Comparison of ENCODE assay signal across 35 cellular contexts in the genomic region with DNA sequence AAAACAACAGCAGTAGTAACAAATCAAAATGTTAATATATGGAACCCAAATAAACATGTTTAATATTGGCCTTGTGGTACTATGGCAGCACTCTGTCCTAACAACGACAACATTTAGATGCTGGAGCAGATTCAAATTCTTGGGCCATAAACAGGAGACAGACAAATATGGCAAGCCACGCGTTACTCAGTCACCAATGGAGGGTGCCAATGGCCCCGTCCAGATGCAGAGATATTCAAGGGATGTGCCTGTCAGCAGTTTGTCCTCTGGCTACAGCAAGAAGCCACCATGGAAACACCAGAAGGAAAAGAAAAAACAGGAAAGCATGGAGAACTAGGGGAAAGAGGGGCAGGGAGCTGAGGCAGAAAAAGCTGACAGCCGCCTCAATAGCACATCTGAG.
"Had no signal": no experiment of that assay in that cellular context is flagged by ENCODE, and none has a peak within 500 bp of the region (broad histone marks: within the 10 kb centered on the region; RNA-seq: fewer than 3 reads in every experiment).

No MANE protein-coding gene starts in this region.

- H3K9me3 ChIP-seq: MG63, Peyer's patch, SJCRH30 had no signal

- H3K27ac Mint-ChIP-seq: activated CD8-positive, alpha-beta T cell treated with anti-CD3 and anti-CD28 coated beads for 36 hours; activated naive CD8-positive, alpha-beta T cell treated with anti-CD3 and anti-CD28 coated beads for 36 hours; activated T-cell treated with anti-CD3 and anti-CD28 coated beads, Interleukin-2, amount 50 U/mL, for 72 hours; activated T-helper 17 cell treated with anti-CD3 and anti-CD28 coated beads, Interleukin-2, amount 50 U/mL, for 72 hours had no signal

- H3K36me3 ChIP-seq: brain microvascular endothelial cell, MG63, Peyer's patch, SJCRH30, WERI-Rb-1 had no signal

- H3K27ac ChIP-seq: brain microvascular endothelial cell, Peyer's patch, RWPE1, SJCRH30, SK-N-MC, WERI-Rb-1 had no signal

- ATAC-seq: activated CD8-positive, alpha-beta T cell treated with anti-CD3 and anti-CD28 coated beads for 36 hours; activated T-cell treated with anti-CD3 and anti-CD28 coated beads, Interleukin-2, amount 50 U/mL, for 72 hours; activated T-helper 17 cell treated with anti-CD3 and anti-CD28 coated beads, Interleukin-2, amount 50 U/mL, for 72 hours; PC-3 had no signal

- DNase-seq: activated CD4-positive, alpha-beta T cell treated with anti-CD3 and anti-CD28 coated beads for 1 hour; activated CD4-positive, alpha-beta T cell treated with anti-CD3 and anti-CD28 coated beads for 48 hours; activated CD4-positive, alpha-beta T cell treated with anti-CD3 and anti-CD28 coated beads, Interleukin-2, amount 50 U/mL, for 4 hours; activated CD4-positive, CD25-positive, alpha-beta regulatory T cell; activated CD8-positive, alpha-beta T cell treated with anti-CD3 and anti-CD28 coated beads for 36 hours; activated effector memory CD4-positive, alpha-beta T cell treated with anti-CD3 and anti-CD28 coated beads, Interleukin-2, amount 50 U/mL, for 16 hours; activated naive CD4-positive, alpha-beta T cell; activated naive CD4-positive, alpha-beta T cell treated with anti-CD3 and anti-CD28 coated beads, Interleukin-2, amount 50 U/mL, for 16 hours; activated naive CD8-positive, alpha-beta T cell treated with anti-CD3 and anti-CD28 coated beads for 36 hours; activated T-cell treated with anti-CD3 and anti-CD28 coated beads, Interleukin-2, amount 50 U/mL, for 1 hour; activated T-cell treated with anti-CD3 and anti-CD28 coated beads, Interleukin-2, amount 50 U/mL, for 72 hours; amniotic stem cell; aorta; brain microvascular endothelial cell; Kasumi-1; KG1; MG63; NCI-H1048; NCI-H1105 treated with DMSO at 0.1 percent for 48 hours; NCI-H1436 treated with DMSO at 0.1 percent for 48 hours; NCI-H1694 treated with DMSO at 0.1 percent for 48 hours; NCI-H2029; NCI-H345; NCI-H524 treated with DMSO at 0.1 percent for 48 hours; NCI-H748 treated with DMSO at 0.1 percent for 48 hours; NK-92 treated with Interleukin-12 subunit alpha and Interleukin-12 subunit beta, amount 100 ng/mL, for 24 hours; PC-3; Peyer's patch; SHP77; SJCRH30; T1000; WERI-Rb-1 had no signal

- H3K9me3 Mint-ChIP-seq: activated CD8-positive, alpha-beta T cell treated with anti-CD3 and anti-CD28 coated beads for 36 hours; activated naive CD8-positive, alpha-beta T cell treated with anti-CD3 and anti-CD28 coated beads for 36 hours; activated T-cell treated with anti-CD3 and anti-CD28 coated beads, Interleukin-2, amount 50 U/mL, for 72 hours; activated T-helper 17 cell treated with anti-CD3 and anti-CD28 coated beads, Interleukin-2, amount 50 U/mL, for 72 hours had no signal

- H3K4me1 ChIP-seq: Peyer's patch, SJCRH30 had no signal

- H3K4me3 ChIP-seq: MG63, Peyer's patch, SJCRH30, SK-N-MC had no signal

- H3K4me3 Mint-ChIP-seq: activated CD8-positive, alpha-beta T cell treated with anti-CD3 and anti-CD28 coated beads for 36 hours; activated naive CD8-positive, alpha-beta T cell treated with anti-CD3 and anti-CD28 coated beads for 36 hours; activated T-cell treated with anti-CD3 and anti-CD28 coated beads, Interleukin-2, amount 50 U/mL, for 72 hours; activated T-helper 17 cell treated with anti-CD3 and anti-CD28 coated beads, Interleukin-2, amount 50 U/mL, for 72 hours had no signal

- H3K27me3 ChIP-seq: brain microvascular endothelial cell, MG63, Peyer's patch, SJCRH30 had no signal

- H3K4me1 Mint-ChIP-seq: activated T-helper 17 cell treated with anti-CD3 and anti-CD28 coated beads, Interleukin-2, amount 50 U/mL, for 72 hours had no signal

- H3K27me3 Mint-ChIP-seq: activated CD8-positive, alpha-beta T cell treated with anti-CD3 and anti-CD28 coated beads for 36 hours; activated naive CD8-positive, alpha-beta T cell treated with anti-CD3 and anti-CD28 coated beads for 36 hours; activated T-helper 17 cell treated with anti-CD3 and anti-CD28 coated beads, Interleukin-2, amount 50 U/mL, for 72 hours had no signal
